In the genomic region with DNA sequence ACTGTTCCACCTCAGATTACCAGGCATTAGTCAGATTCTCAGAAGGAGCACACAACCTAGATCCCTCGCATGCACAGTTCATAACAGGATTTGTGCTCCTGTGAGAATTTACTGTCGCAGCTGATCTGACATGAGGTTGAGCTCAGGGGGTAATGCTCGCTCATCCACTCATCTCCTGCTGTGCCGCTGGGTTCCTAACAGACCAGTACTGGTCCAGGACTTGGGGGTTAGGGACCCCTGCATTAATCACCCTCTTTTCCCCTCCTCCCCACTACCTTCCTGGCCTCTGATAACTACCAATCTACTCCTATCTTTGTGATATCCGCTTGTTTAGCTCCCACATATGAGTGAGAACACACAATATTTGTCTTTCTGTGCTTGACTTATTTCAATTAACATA, we compare ENCODE assay signal across 23 cellular contexts.
DNase-seq lines count a peak whose midpoint lies in the region; ATAC-seq, FAIRE-seq and TF ChIP-seq lines count a peak whose summit lies in the region.
"Had no signal": no experiment of that assay in that cellular context is flagged by ENCODE, and none has a peak within 500 bp of the region (broad histone marks: within the 10 kb centered on the region; RNA-seq: fewer than 3 reads in every experiment).

No MANE protein-coding gene starts in this region.

- H4K20me1 ChIP-seq in H1 (replicated peaks in 1 of 2; ENCODE audit: control insufficient read depth in 1 of 2, insufficient read depth in 2 of 2, low read length in 2 of 2) = no peaks in the 10 kb centered on the region
- H4K20me1 ChIP-seq: BLaER1 had no signal

- no peak overlapping the region for H3K18ac ChIP-seq in H1 (ENCODE audit: extremely low read depth, low read length)
- H3K18ac ChIP-seq in neuronal stem cell (ENCODE audit: low read length) = no peak overlapping the region

- no peak overlapping the region for H3K4me2 ChIP-seq in H1 (ENCODE audit: insufficient read depth in 1 of 2, low read depth in 2 of 2, low read length in 2 of 2)
- no peak overlapping the region for H3K4me2 ChIP-seq in neuronal stem cell (ENCODE audit: insufficient read depth, low read length, poor library complexity, severe bottlenecking)
- H3K4me2 ChIP-seq: BLaER1 had no signal

- H3K36me3 ChIP-seq in WERI-Rb-1 = no peaks in the 10 kb centered on the region
- H3K36me3 ChIP-seq in H1 (ENCODE audit: control insufficient read depth in 2 of 4, insufficient read depth in 4 of 4, low read length in 3 of 4) = no peaks in the 10 kb centered on the region
- no peaks in the 10 kb centered on the region for H3K36me3 ChIP-seq in neuronal stem cell (replicated peaks in 1 of 2; ENCODE audit: control insufficient read depth in 2 of 2, insufficient read depth in 2 of 2, low read length in 2 of 2)
- H3K36me3 ChIP-seq in prostate gland = no peaks in the 10 kb centered on the region
- H3K36me3 ChIP-seq: BE2C, BLaER1 had no signal

- no peaks in the 10 kb centered on the region for H3K79me2 ChIP-seq in H1 (ENCODE audit: control insufficient read depth in 1 of 2, insufficient read depth in 2 of 2, low read length in 2 of 2)

- POLR2A ChIA-PET in H1 (lab: Charles Lee; ENCODE audit: partially characterized antibody) = no interaction called here

- H2AFZ ChIP-seq in H1 (ENCODE audit: low read length) = no peak overlapping the region
- no peak overlapping the region for H2AFZ ChIP-seq in neuronal stem cell (ENCODE audit: low read length)

- TF ChIP-seq CTCF in WERI-Rb-1 (IDR thresholded peaks at IDR 0.05; ENCODE audit: low read depth, low read length) = no peak
- no peak for TF ChIP-seq CTCF in H1 (IDR thresholded peaks at IDR 0.05; ENCODE audit: control extremely low read depth in 1 of 3, insufficient read depth in 1 of 3, low read depth in 1 of 3, low read length in 3 of 3)
- no peak for TF ChIP-seq CTCF in prostate gland (IDR thresholded peaks at IDR 0.05)

- H3K4me3 ChIP-seq in WERI-Rb-1 (ENCODE audit: low read depth, low read length) = no peak overlapping the region
- H3K4me3 ChIP-seq in H1 (ENCODE audit: extremely low read depth in 1 of 4, insufficient read depth in 2 of 4, low read depth in 3 of 4, low read length in 4 of 4) = no peak overlapping the region
- H3K4me3 ChIP-seq in neuronal stem cell (ENCODE audit: low read length in 2 of 2) = no peak overlapping the region
- H3K4me3 ChIP-seq in prostate gland = no peak overlapping the region
- H3K4me3 ChIP-seq: BLaER1 had no signal

- H3K27me3 ChIP-seq in WERI-Rb-1 (ENCODE audit: insufficient read depth, low read depth, severe bottlenecking) (no peaks in the 10 kb centered on the region), H1 (replicated peaks in 1 of 4; ENCODE audit: control insufficient read depth in 3 of 4, extremely low read depth in 1 of 4, insufficient read depth in 3 of 4, low read length in 3 of 4) (no peaks in the 10 kb centered on the region; a peak in 1 of 7 replicates), neuronal stem cell (ENCODE audit: control insufficient read depth in 3 of 3, insufficient read depth in 3 of 3, low read depth in 1 of 3, low read length in 3 of 3) (no peaks in the 10 kb centered on the region), prostate gland (replicated peaks; ENCODE audit: insufficient read depth) (no peaks in the 10 kb centered on the region)
- H3K27me3 ChIP-seq: BE2C, BLaER1 had no signal

- H4K91ac ChIP-seq in H1 (replicated peaks; ENCODE audit: insufficient read length, low read length) (no peak overlapping the region), neuronal stem cell (ENCODE audit: low read depth, low read length, poor library complexity) (no peak overlapping the region)

- H3K23me2 ChIP-seq in H1 (ENCODE audit: low read depth, low read length) = no peaks in the 10 kb centered on the region

- H3K27ac ChIP-seq in WERI-Rb-1 (no peak overlapping the region), H1 (ENCODE audit: low read depth, low read length) (no peak overlapping the region), neuronal stem cell (replicated peaks; ENCODE audit: low read length) (no peak overlapping the region), prostate gland (no peak overlapping the region)
- H3K27ac ChIP-seq: BLaER1 had no signal

- TF ChIP-seq POLR2A in H1 (IDR thresholded peaks at IDR 0.05; ENCODE audit: control extremely low read depth in 1 of 2, low read depth in 2 of 2, low read length in 2 of 2) (no peak), prostate gland (IDR thresholded peaks at IDR 0.05) (no peak)

- no peak overlapping the region for H4K5ac ChIP-seq in H1 (ENCODE audit: insufficient read length, low read depth, low read length)

- peak; percentile 85 for DNase-seq in NCI-H82 (lab: John Stamatoyannopoulos, UW)
- DNase-seq in WERI-Rb-1 = peak; percentile 24
- no peak for DNase-seq in H1 (ENCODE audit: low read depth in 1 of 2, low spot score in 2 of 2)
- DNase-seq in neuronal stem cell (ENCODE audit: low spot score) = no peak
- DNase-seq in prostate gland (ENCODE audit: low spot score) = no peak
- no peak for DNase-seq in LoVo (ENCODE audit: low spot score)
- DNase-seq in DMS 273 treated with DMSO at 0.1 percent for 48 hours (lab: John Stamatoyannopoulos, UW) = no peak
- DNase-seq: 8988T; ACHN; BE2C; C1 segment of cervical spinal cord; CD4-positive, alpha-beta memory T cell; CD4-positive, CD25-positive, alpha-beta regulatory T cell; CD8-positive, alpha-beta memory T cell; COR-L47; DMS79 treated with DMSO at 0.1 percent for 48 hours; GF-D8 had no signal

- CTCF ChIA-PET in H1 (lab: Charles Lee; ENCODE audit: partially characterized antibody) = interaction anchor here (0.7 to 8.8 kb wide), 4 partner anchors 12 to 94 kb away, joined by 3 to 54 read pairs (median 4); no protein-coding TSS in a partner anchor

- WGBS in H1 (ENCODE audit: extremely low coverage in 1 of 2, insufficient coverage in 1 of 2, insufficient read length in 1 of 2, insufficient replicate concordance in 2 of 2, low coverage in 1 of 2, low lambda C conversion rate in 2 of 2, missing lambda C conversion rate in 1 of 2), 2 experiments = 83% methylated on average over 5 of the region's 5 CpGs; no CpG with 5 or more reads in 1 of the 2 experiments
- WGBS in neuronal stem cell (ENCODE audit: extremely low coverage in 2 of 2, insufficient read length in 2 of 2, insufficient replicate concordance in 1 of 2), 2 donors = no CpG with 5 or more reads among the region's 5 CpGs
- WGBS in prostate gland = 96% methylated on average over 5 of the region's 5 CpGs

- H2BK5ac ChIP-seq in H1 (ENCODE audit: low read depth, low read length) (no peak overlapping the region), neuronal stem cell (ENCODE audit: low read length) (no peak overlapping the region)

- H3K23ac ChIP-seq in H1 (ENCODE audit: insufficient read length) (no peak overlapping the region), neuronal stem cell (ENCODE audit: low read depth, low read length, poor library complexity) (no peak overlapping the region)

- no peak for TF ChIP-seq EP300 in H1 (IDR thresholded peaks at IDR 0.05; ENCODE audit: borderline replicate concordance in 1 of 2, low read depth in 2 of 2, low read length in 2 of 2)

- H3K4me1 ChIP-seq in H1 (replicated peaks in 1 of 4; ENCODE audit: control insufficient read depth in 3 of 4, insufficient read depth in 4 of 4, low read length in 3 of 4) = no peaks in the 10 kb centered on the region
- H3K4me1 ChIP-seq in neuronal stem cell (ENCODE audit: control insufficient read depth in 2 of 2, insufficient read depth in 1 of 2, low read depth in 1 of 2, low read length in 2 of 2) = peaks cover 0 to 1% of the 10 kb centered on the region in 2 donors
- no peaks in the 10 kb centered on the region for H3K4me1 ChIP-seq in prostate gland (replicated peaks)
- H3K4me1 ChIP-seq: BE2C, BLaER1 had no signal

- intact Hi-C loops in prostate gland (cut with DNase I) = no loop called here

- H3K4ac ChIP-seq in H1 (replicated peaks; ENCODE audit: insufficient read length, low read depth, low read length) = no peak overlapping the region
- H3K4ac ChIP-seq in neuronal stem cell (ENCODE audit: low read length) = no peak overlapping the region

- no peak overlapping the region for H3K14ac ChIP-seq in H1 (ENCODE audit: insufficient read length)
- no peak overlapping the region for H3K14ac ChIP-seq in neuronal stem cell (ENCODE audit: low read length)

- no peak overlapping the region for H2BK20ac ChIP-seq in H1 (ENCODE audit: low read length)

- H3K79me1 ChIP-seq in H1 (ENCODE audit: low read depth, low read length) (no peaks in the 10 kb centered on the region), neuronal stem cell (ENCODE audit: low read depth, low read length) (no peaks in the 10 kb centered on the region)

- H2AK5ac ChIP-seq in H1 (ENCODE audit: low read depth, low read length) (no peak overlapping the region), neuronal stem cell (ENCODE audit: low read depth, low read length) (no peak overlapping the region)

- H2BK12ac ChIP-seq in H1 (ENCODE audit: low read depth, low read length) = no peak overlapping the region
- H2BK12ac ChIP-seq in neuronal stem cell (ENCODE audit: low read length) = no peak overlapping the region

- no peak for ATAC-seq in HG03442 (IDR thresholded peaks at IDR 0.05; ENCODE audit: unreplicated experiment)

- H2BK15ac ChIP-seq in H1 (ENCODE audit: low read length) (no peak overlapping the region), neuronal stem cell (ENCODE audit: low read length) (peak overlapping the region; percentile 51)

- no peak for TF ChIP-seq RAD21 in H1 (IDR thresholded peaks at IDR 0.05 in 1 of 2, conservative IDR thresholded peaks at IDR 0.05 in 1 of 2; ENCODE audit: low read depth in 2 of 2, low read length in 2 of 2)

- no peak overlapping the region for H2BK120ac ChIP-seq in H1 (replicated peaks; ENCODE audit: low read depth, low read length)
- H2BK120ac ChIP-seq in neuronal stem cell (ENCODE audit: low read depth, low read length) = no peak overlapping the region

- H3K9ac ChIP-seq in H1 (replicated peaks in 1 of 4; ENCODE audit: extremely low read depth in 1 of 4, low read depth in 3 of 4, low read length in 3 of 4) (no peak overlapping the region), neuronal stem cell (ENCODE audit: low read depth, low read length, poor library complexity) (no peak overlapping the region)
- H3K9ac ChIP-seq: BLaER1 had no signal

- FAIRE-seq in H1 (lab: Jason Lieb, UNC) = no peak
- FAIRE-seq: A204.1, G401.6, GM12891, GM19239 had no signal

- H4K8ac ChIP-seq in H1 (ENCODE audit: extremely low read depth, insufficient read depth, low read length) (no peak overlapping the region), neuronal stem cell (ENCODE audit: low read depth, low read length) (no peak overlapping the region)

- H3K56ac ChIP-seq in H1 (replicated peaks; ENCODE audit: insufficient read length, low read depth, low read length) = no peak overlapping the region

- H3K9me3 ChIP-seq in WERI-Rb-1 (ENCODE audit: severe bottlenecking) (no peaks in the 10 kb centered on the region), H1 (ENCODE audit: insufficient read depth in 2 of 2, low read depth in 1 of 2, low read length in 1 of 2) (no peaks in the 10 kb centered on the region), neuronal stem cell (replicated peaks in 1 of 2; ENCODE audit: control insufficient read depth in 2 of 2, insufficient read depth in 1 of 2, low read depth in 1 of 2, low read length in 2 of 2) (no peaks in the 10 kb centered on the region), prostate gland (no peaks in the 10 kb centered on the region)
- H3K9me3 ChIP-seq: BE2C, BLaER1 had no signal

TF ChIP-seq in H1, 55 proteins besides CTCF, POLR2A, EP300 and RAD21:
- TF ChIP-seq POLR2AphosphoS5 (IDR thresholded peaks at IDR 0.05; ENCODE audit: low read depth, low read length) (peak; percentile 91), CBX5 (IDR thresholded peaks at IDR 0.05; ENCODE audit: low read depth, low read length) (no peak)

Comparison
In these comparisons a context has a peak if more than half of its experiments do, and no peak if none do; other contexts are left out.
1. DNase-seq: peak in NCI-H82 (single experiment) and WERI-Rb-1 (single experiment); none in H1 (0 of 2), neuronal stem cell (single experiment), prostate gland (single experiment), LoVo (single experiment) and DMS 273 treated with DMSO at 0.1 percent for 48 hours (single experiment).